1 cellular context compared by ENCODE assay signal in genomic region chr5:56202483-56202882, GRCh38.
TF ChIP-seq lines count a peak whose summit lies in the region.

No MANE protein-coding gene starts in this region.

TF ChIP-seq in HepG2, 621 proteins besides CTCF, POLR2A, EP300 and RAD21 (continued from another document):
- TF ChIP-seq MNT (IDR thresholded peaks at IDR 0.05) = no peak
- no peak for TF ChIP-seq CBFB (CRISPR knock-in tag; IDR thresholded peaks at IDR 0.05)
- no peak for TF ChIP-seq SNAPC5 (CRISPR knock-in tag; IDR thresholded peaks at IDR 0.05; ENCODE audit: borderline replicate concordance)
- 0 out of 2 replicates have a peak, but pooled peaks have one; percentile 28 for TF ChIP-seq TFDP1 (CRISPR knock-in tag; IDR thresholded peaks at IDR 0.05; ENCODE audit: borderline replicate concordance)
- no peak for TF ChIP-seq HMGXB4 (CRISPR knock-in tag; IDR thresholded peaks at IDR 0.05; ENCODE audit: borderline replicate concordance in 1 of 2, low read depth in 1 of 2)
- TF ChIP-seq FOXP1 (IDR thresholded peaks at IDR 0.05) = no peak
- TF ChIP-seq FOXP1 (CRISPR knock-in tag; IDR thresholded peaks at IDR 0.05) = peak; percentile 94
- no peak for TF ChIP-seq ZNF639 (CRISPR knock-in tag; conservative IDR thresholded peaks at IDR 0.05)
- TF ChIP-seq KLF9 (CRISPR knock-in tag; IDR thresholded peaks at IDR 0.05; ENCODE audit: low read depth) = no peak
- TF ChIP-seq PREB (CRISPR knock-in tag; IDR thresholded peaks at IDR 0.05) = no peak
- no peak for TF ChIP-seq SMAD9 (CRISPR knock-in tag; IDR thresholded peaks at IDR 0.05)
- TF ChIP-seq DPF2 (CRISPR knock-in tag; IDR thresholded peaks at IDR 0.05; ENCODE audit: borderline replicate concordance, low read depth) = peak; percentile 27; the same call in 1 of the 2 replicates
- no peak for TF ChIP-seq RBM39 (IDR thresholded peaks at IDR 0.05; ENCODE audit: low read depth, low read length, poor library complexity, severe bottlenecking)
- peak; percentile 93; the same call in 1 of the 2 replicates for TF ChIP-seq SIX1 (CRISPR knock-in tag; IDR thresholded peaks at IDR 0.05; ENCODE audit: borderline replicate concordance)
- peak; percentile 41; the same call in 1 of the 2 replicates for TF ChIP-seq ZNF644 (CRISPR knock-in tag; IDR thresholded peaks at IDR 0.05; ENCODE audit: low read depth)
- TF ChIP-seq ZBTB2 (CRISPR knock-in tag; IDR thresholded peaks at IDR 0.05; ENCODE audit: low read depth) = no peak
- TF ChIP-seq SALL2 (CRISPR knock-in tag; IDR thresholded peaks at IDR 0.05) = no peak; the same call in 1 of the 2 replicates
- no peak for TF ChIP-seq BRF2 (CRISPR knock-in tag; IDR thresholded peaks at IDR 0.05)
- TF ChIP-seq KDM1A (CRISPR knock-in tag; IDR thresholded peaks at IDR 0.05) = peak; percentile 77; the same call in 1 of the 2 replicates
- TF ChIP-seq KLF16 (CRISPR knock-in tag; IDR thresholded peaks at IDR 0.05) = peak in 1 of 2 experiments; percentile 60; a peak in 1 of 4 replicates
- TF ChIP-seq ZBTB14 (CRISPR knock-in tag; IDR thresholded peaks at IDR 0.05) = no peak
- TF ChIP-seq MLXIP (CRISPR knock-in tag; IDR thresholded peaks at IDR 0.05; ENCODE audit: borderline replicate concordance) = no peak
